Comparison of ENCODE assay signal across 6 cellular contexts in genomic region chr11:316031-316701, GRCh38. TPM values are rescaled to one million over a fixed set of nuclear protein-coding genes. Genes with fewer than 3 reads are reported as not detected.
DNase-seq lines count a peak whose midpoint lies in the region; ATAC-seq and TF ChIP-seq lines count a peak whose summit lies in the region.

No MANE protein-coding gene starts in this region.

- H3K27ac ChIP-seq in esophagus muscularis mucosa (replicated peaks in 1 of 4), result peak overlapping the region; percentile 76 to 86 (median 78)

- TF ChIP-seq CTCF in esophagus muscularis mucosa (IDR thresholded peaks at IDR 0.05), result no peak

- 52% methylated on average over 36 of the region's 64 CpGs for WGBS in esophagus muscularis mucosa

- peak overlapping the region; percentile 52 to 71 (median 56) for H3K4me3 ChIP-seq in esophagus muscularis mucosa
- peak overlapping the region; percentile 52 for H3K4me3 ChIP-seq in skeletal muscle cell (ENCODE audit: low read depth, low read length)

- intact Hi-C loops in esophagus muscularis mucosa (cut with DNase I), result no loop called here

- TF ChIP-seq EP300 in esophagus muscularis mucosa (IDR thresholded peaks at IDR 0.05), result no peak

- peaks cover 8 to 52% (median 46%) of the 10 kb centered on the region in 4 donors for H3K4me1 ChIP-seq in esophagus muscularis mucosa

- no peak for TF ChIP-seq POLR2A in esophagus muscularis mucosa (IDR thresholded peaks at IDR 0.05; ENCODE audit: low read depth)

- H3K36me3 ChIP-seq in esophagus muscularis mucosa, result no peaks in the 10 kb centered on the region

- DNase-seq in OCI-M1 (lab: John Stamatoyannopoulos, UW) (peak; percentile 53), esophagus muscularis mucosa (ENCODE audit: extremely low spot score) (no peak), skeletal muscle cell (ENCODE audit: low read depth) (no peak), HT-29 (ENCODE audit: low spot score) (no peak)
- DNase-seq in NK-92 treated with Interleukin-12 subunit alpha and Interleukin-12 subunit beta, amount 100 ng/mL, for 24 hours (lab: John Stamatoyannopoulos, UW), result no peak

- no peak for ATAC-seq in GM21619 (IDR thresholded peaks at IDR 0.05; ENCODE audit: unreplicated experiment)

- H3K9me3 ChIP-seq in esophagus muscularis mucosa, result peaks cover 0 to 3% (median 0%) of the 10 kb centered on the region in 4 donors

- H3K27me3 ChIP-seq in esophagus muscularis mucosa, result peaks cover 0 to 19% (median 8%) of the 10 kb centered on the region in 4 donors

RNA-seq across cellular contexts. Expression of gene IFITM1, which starts 2.3 kb away (rescaled TPM):
- 100 to 1,000 TPM in 3 of 4 donors, 10 to 100 TPM in 1; 60.6 to 197 (median 171) TPM for total RNA-seq in esophagus muscularis mucosa
- total RNA-seq in HT-29 (2014; rRNA removed; shearing (Covaris generic)), result 6.8 and 7.6 TPM in 2 replicates

RNA-seq across cellular contexts. Expression of gene IFITM3, which starts 4.5 kb away (rescaled TPM):
- total RNA-seq in esophagus muscularis mucosa, result 100 to 1,000 TPM; 290 to 513 (median 410) TPM
- total RNA-seq in HT-29 (2014; rRNA removed; shearing (Covaris generic)), result 10.6 and 30.1 TPM in 2 replicates

RNA-seq across cellular contexts. Expression of gene IFITM2, which starts 8.6 kb away (rescaled TPM):
- 100 to 1,000 TPM in 3 of 4 donors, 10 to 100 TPM in 1; 92.2 to 235 (median 194) TPM for total RNA-seq in esophagus muscularis mucosa
- total RNA-seq in HT-29 (2014; rRNA removed; shearing (Covaris generic)), result 31.2 and 32.3 TPM in 2 replicates

RNA-seq across cellular contexts. Expression of gene IFITM5, which starts 16.8 kb away (rescaled TPM):
- total RNA-seq in esophagus muscularis mucosa, result not detected
- total RNA-seq in HT-29 (2014; rRNA removed; shearing (Covaris generic)), result not detected in 2 replicates

RNA-seq across cellular contexts. Expression of gene PGGHG, which starts 27.2 kb away (rescaled TPM):
- total RNA-seq in esophagus muscularis mucosa, result 10 to 100 TPM; 13.3 to 23.7 (median 18.8) TPM
- 175 and 194 TPM in 2 replicates for total RNA-seq in HT-29 (2014; rRNA removed; shearing (Covaris generic))
